31 cellular contexts compared by ENCODE assay signal in the genomic region with DNA sequence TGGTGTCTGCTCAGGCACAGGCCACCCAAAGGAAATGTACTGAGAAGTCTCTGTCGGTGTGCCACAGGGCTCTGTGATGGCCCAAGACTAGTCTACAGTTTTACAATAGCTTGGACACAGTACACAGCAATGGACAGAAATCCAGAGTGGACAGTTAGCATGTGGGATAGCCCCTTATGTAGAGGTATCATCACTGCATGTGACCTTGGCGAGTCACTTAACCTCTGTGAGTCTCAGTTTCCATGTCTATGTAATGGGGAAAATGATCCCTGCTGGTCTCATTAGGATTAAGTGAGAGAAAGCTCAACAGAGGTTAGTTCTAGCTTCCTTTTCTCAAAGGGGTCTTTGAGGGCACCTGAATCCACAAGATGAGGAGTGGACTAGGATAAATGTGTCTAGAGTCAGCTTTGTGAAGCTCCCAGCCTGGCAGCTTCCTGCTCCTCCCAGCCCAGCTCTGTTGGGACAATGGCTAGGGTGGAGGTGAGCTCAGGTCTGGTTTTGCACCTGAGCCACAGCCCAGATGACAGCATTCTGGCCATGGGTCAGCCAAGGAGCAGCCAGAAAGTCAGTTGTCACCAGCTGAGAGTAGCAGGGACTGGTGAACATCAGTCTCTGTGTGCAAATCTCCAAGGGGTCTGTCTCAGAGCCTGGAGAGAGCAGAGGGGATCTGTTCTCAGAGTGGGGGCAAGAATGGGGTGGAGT. TPM values are rescaled to one million over a fixed set of nuclear protein-coding genes. Genes with fewer than 3 reads are reported as not detected.
"Had no signal": no experiment of that assay in that cellular context is flagged by ENCODE, and none has a peak within 500 bp of the region (broad histone marks: within the 10 kb centered on the region; RNA-seq: fewer than 3 reads in every experiment).

No MANE protein-coding gene starts in this region.

- H3K4me3 ChIP-seq: pancreas, psoas muscle, skin epidermis, smooth muscle cell, stomach, thoracic aorta, thyroid gland, tibial nerve, upper lobe of left lung, vagina had no signal

- H3K4me3 Mint-ChIP-seq: natural killer cell treated with Interleukin-12 subunit alpha and Interleukin-12 subunit beta and Interleukin-15 and Interleukin-18, amount 100 ng/mL, for 72 hours; nephron progenitor cell; neural crest cell; stimulated activated effector memory CD8-positive, alpha-beta T cell treated with anti-CD3 and anti-CD28 coated beads, Interleukin-12 subunit alpha, Interleukin-12 subunit beta, amount 100 ng/mL, for 72 hours; stimulated activated naive B cell treated with anti-CD40 and anti-IgM and Interleukin-4, amounts not matched to agents 10 μg/mL and 1 μg/mL and 100 μg/mL, for 72 hours; stimulated activated naive CD8-positive, alpha-beta T cell treated with anti-CD3 and anti-CD28 coated beads, Interleukin-15, Interleukin-2, amounts not matched to agents 100 ng/mL and 50 ng/mL, for 24 hours had no signal

- H3K4me1 ChIP-seq: pancreas, psoas muscle, stomach, thyroid gland, tibial nerve, upper lobe of left lung, vagina had no signal

- H3K27ac Mint-ChIP-seq: natural killer cell treated with Interleukin-12 subunit alpha and Interleukin-12 subunit beta and Interleukin-15 and Interleukin-18, amount 100 ng/mL, for 72 hours; nephron progenitor cell; progenitor cell of endocrine pancreas; stimulated activated effector memory CD8-positive, alpha-beta T cell treated with anti-CD3 and anti-CD28 coated beads, Interleukin-12 subunit alpha, Interleukin-12 subunit beta, amount 100 ng/mL, for 72 hours; stimulated activated naive B cell treated with anti-CD40 and anti-IgM and Interleukin-4, amounts not matched to agents 10 μg/mL and 1 μg/mL and 100 μg/mL, for 72 hours; stimulated activated naive CD8-positive, alpha-beta T cell treated with anti-CD3 and anti-CD28 coated beads, Interleukin-15, Interleukin-2, amounts not matched to agents 100 ng/mL and 50 ng/mL, for 24 hours had no signal

- DNase-seq: nephron progenitor cell; nucleus accumbens; psoas muscle; right cardiac atrium; stimulated activated CD4-positive, alpha-beta T cell treated with anti-CD3 and anti-CD28 coated beads, Interleukin-15, amount 100 ng/mL, for 24 hours; stimulated activated CD4-positive, alpha-beta T cell treated with anti-CD3 and anti-CD28 coated beads, Interleukin-2, amount 100 ng/mL, for 24 hours; stimulated activated CD4-positive, alpha-beta T cell treated with anti-CD3 and anti-CD28 coated beads, Interleukin-2, amount 100 ng/mL, for 48 hours; stimulated activated CD4-positive, alpha-beta T cell treated with anti-CD3 and anti-CD28 coated beads, Interleukin-4, amount 100 ng/mL, for 24 hours; stimulated activated naive B cell treated with anti-CD40 and anti-IgM and Interleukin-4, amounts not matched to agents 10 μg/mL and 1 μg/mL and 100 μg/mL, for 72 hours; stimulated activated naive CD4-positive, alpha-beta T cell treated with Interleukin-2 at 50 U/mL for 16 hours; stomach; thyroid gland; trophoblast cell; upper lobe of left lung had no signal

- H3K36me3 Mint-ChIP-seq: naive thymus-derived CD8-positive, alpha-beta T cell; natural killer cell treated with Interleukin-12 subunit alpha and Interleukin-12 subunit beta and Interleukin-15 and Interleukin-18, amount 100 ng/mL, for 72 hours; stimulated activated effector memory CD8-positive, alpha-beta T cell treated with anti-CD3 and anti-CD28 coated beads, Interleukin-12 subunit alpha, Interleukin-12 subunit beta, amount 100 ng/mL, for 72 hours; stimulated activated naive B cell treated with anti-CD40 and anti-IgM and Interleukin-4, amounts not matched to agents 10 μg/mL and 1 μg/mL and 100 μg/mL, for 72 hours had no signal

- FAIRE-seq: pancreas, urothelium cell line had no signal

- H3K27ac ChIP-seq: neutrophil, pancreas, psoas muscle, skin epidermis, stomach, thoracic aorta, thyroid gland, tibial nerve, upper lobe of left lung, vagina had no signal

- H3K27me3 Mint-ChIP-seq: natural killer cell treated with Interleukin-12 subunit alpha and Interleukin-12 subunit beta and Interleukin-15 and Interleukin-18, amount 100 ng/mL, for 72 hours; progenitor cell of endocrine pancreas; stimulated activated naive CD8-positive, alpha-beta T cell treated with anti-CD3 and anti-CD28 coated beads, Interleukin-15, Interleukin-2, amounts not matched to agents 100 ng/mL and 50 ng/mL, for 24 hours had no signal

- H3K36me3 ChIP-seq: neutrophil, pancreas, stomach, thoracic aorta, thyroid gland, tibial nerve, upper lobe of left lung, vagina had no signal

- H3K9me3 Mint-ChIP-seq: naive thymus-derived CD8-positive, alpha-beta T cell; natural killer cell treated with Interleukin-12 subunit alpha and Interleukin-12 subunit beta and Interleukin-15 and Interleukin-18, amount 100 ng/mL, for 72 hours; nephron progenitor cell; neural crest cell; stimulated activated effector memory CD8-positive, alpha-beta T cell treated with anti-CD3 and anti-CD28 coated beads, Interleukin-12 subunit alpha, Interleukin-12 subunit beta, amount 100 ng/mL, for 72 hours; stimulated activated naive B cell treated with anti-CD40 and anti-IgM and Interleukin-4, amounts not matched to agents 10 μg/mL and 1 μg/mL and 100 μg/mL, for 72 hours; stimulated activated naive CD8-positive, alpha-beta T cell treated with anti-CD3 and anti-CD28 coated beads, Interleukin-15, Interleukin-2, amounts not matched to agents 100 ng/mL and 50 ng/mL, for 24 hours had no signal

- H3K4me1 Mint-ChIP-seq: naive thymus-derived CD8-positive, alpha-beta T cell; nephron progenitor cell; neural crest cell; stimulated activated effector memory CD8-positive, alpha-beta T cell treated with anti-CD3 and anti-CD28 coated beads, Interleukin-12 subunit alpha, Interleukin-12 subunit beta, amount 100 ng/mL, for 72 hours; stimulated activated naive B cell treated with anti-CD40 and anti-IgM and Interleukin-4, amounts not matched to agents 10 μg/mL and 1 μg/mL and 100 μg/mL, for 72 hours had no signal

- H3K27me3 ChIP-seq: pancreas, thyroid gland, tibial nerve, upper lobe of left lung, vagina had no signal

- ATAC-seq: naive thymus-derived CD8-positive, alpha-beta T cell; natural killer cell treated with Interleukin-12 subunit alpha and Interleukin-12 subunit beta and Interleukin-15 and Interleukin-18, amount 100 ng/mL, for 72 hours; pancreas; psoas muscle; right cardiac atrium; sciatic nerve; stimulated activated naive B cell treated with anti-CD40 and anti-IgM and Interleukin-4, amounts not matched to agents 10 μg/mL and 1 μg/mL and 100 μg/mL, for 72 hours had no signal

- H3K9me3 ChIP-seq: neutrophil, pancreas, psoas muscle, stomach, thoracic aorta, thyroid gland, tibial nerve, upper lobe of left lung, vagina had no signal

RNA-seq across cellular contexts. Expression of gene CRHR2, which starts 17.9 kb away (rescaled TPM):
- total RNA-seq: naive thymus-derived CD8-positive, alpha-beta T cell; natural killer cell treated with Interleukin-12 subunit alpha and Interleukin-12 subunit beta and Interleukin-15 and Interleukin-18, amount 100 ng/mL, for 72 hours; neural crest cell; osteocyte; progenitor cell of endocrine pancreas; renal cortical epithelial cell; smooth muscle cell; stomach; vagina had no signal
- polyA plus RNA-seq: stomach had no signal
